11 cellular contexts compared by ENCODE assay signal in the genomic region with DNA sequence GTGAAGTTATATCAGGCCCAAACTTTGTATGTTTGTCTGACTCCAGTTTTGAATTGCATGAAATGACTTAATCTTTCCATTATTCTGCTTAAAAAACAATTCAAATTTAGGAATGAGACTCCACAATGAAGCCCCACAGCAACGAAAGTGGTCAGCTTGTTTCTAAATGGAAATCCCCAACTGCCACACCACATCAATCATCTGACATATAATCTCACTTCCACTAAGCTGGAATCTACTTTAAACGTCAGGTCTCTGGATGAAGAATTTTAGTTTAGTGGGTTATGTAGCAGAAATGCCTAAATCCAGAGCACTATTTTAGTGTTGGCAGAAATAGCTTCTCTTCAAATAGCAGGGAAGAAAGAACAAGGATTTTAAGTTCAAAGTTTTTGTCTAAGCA. TPM values are rescaled to one million over a fixed set of nuclear protein-coding genes. Genes with fewer than 3 reads are reported as not detected.
DNase-seq lines count a peak whose midpoint lies in the region; ATAC-seq, FAIRE-seq and TF ChIP-seq lines count a peak whose summit lies in the region.
"Had no signal": no experiment of that assay in that cellular context is flagged by ENCODE, and none has a peak within 500 bp of the region (broad histone marks: within the 10 kb centered on the region; RNA-seq: fewer than 3 reads in every experiment).

No MANE protein-coding gene starts in this region.

- no peak for TF ChIP-seq EP300 in tibial nerve (IDR thresholded peaks at IDR 0.05)

- H3K4me1 ChIP-seq in right atrium auricular region (peaks cover 0 to 25% of the 10 kb centered on the region in 2 donors), right cardiac atrium (ENCODE audit: control insufficient read depth, insufficient read depth, low read length) (no peaks in the 10 kb centered on the region), iPS-20b (ENCODE audit: insufficient read depth, low read length) (peaks cover 13% of the 10 kb centered on the region), tibial nerve (peaks cover 0 to 36% (median 3%) of the 10 kb centered on the region in 4 donors), pancreas (peaks cover 0 to 6% (median 5%) of the 10 kb centered on the region in 3 donors)

- WGBS in right cardiac atrium, result 42% methylated on average over 2 of the region's 2 CpGs
- WGBS in tibial nerve, 2 donors, result 24 to 27% methylated on average over 2 of the region's 2 CpGs
- 45% methylated on average over 2 of the region's 2 CpGs for WGBS in pancreas, 2 donors

- peak overlapping the region; percentile 98; the same call in 1 of the 2 replicates for H3K9ac ChIP-seq in iPS-20b (ENCODE audit: low read depth, low read length)

- H3K9me3 ChIP-seq in right atrium auricular region (no peaks in the 10 kb centered on the region), right cardiac atrium (ENCODE audit: control insufficient read depth, low read length) (no peaks in the 10 kb centered on the region), iPS-20b (ENCODE audit: insufficient read depth, low read depth, low read length) (no peaks in the 10 kb centered on the region), tibial nerve (no peaks in the 10 kb centered on the region), pancreas (no peaks in the 10 kb centered on the region)

- FAIRE-seq in pancreas (lab: Jason Lieb, UNC), result no peak

- intact Hi-C loops in right cardiac atrium (cut with DNase I) (loop anchor here in 3 of 4 donors (10.0 kb wide), 4 partner anchors 70 to 160 kb away; no protein-coding TSS in a partner anchor), pancreas (cut with DNase I) (no loop called here)

- DNase-seq in right atrium auricular region (ENCODE audit: low spot score) (no peak), right cardiac atrium (no peak), OCI-M1 (lab: John Stamatoyannopoulos, UW) (peak; percentile 80), tibial nerve (ENCODE audit: low spot score in 2 of 2) (no peak), pancreas (no peak)
- DNase-seq: activated CD4-positive, alpha-beta T cell treated with anti-CD3 and anti-CD28 coated beads for 48 hours; stimulated activated CD4-positive, alpha-beta T cell treated with anti-CD3 and anti-CD28 coated beads, Interleukin-15, amount 100 ng/mL, for 24 hours had no signal

- no peaks in the 10 kb centered on the region for H3K36me3 ChIP-seq in right atrium auricular region
- H3K36me3 ChIP-seq in iPS-20b (ENCODE audit: insufficient read depth, low read depth, low read length), result no peaks in the 10 kb centered on the region
- no peaks in the 10 kb centered on the region for H3K36me3 ChIP-seq in tibial nerve
- no peaks in the 10 kb centered on the region for H3K36me3 ChIP-seq in pancreas

- H3K4me3 ChIP-seq in right atrium auricular region (no peak overlapping the region), right cardiac atrium (ENCODE audit: low read length) (no peak overlapping the region), iPS-20b (ENCODE audit: low read length) (peak overlapping the region; percentile 72; the same call in 1 of the 2 replicates), tibial nerve (no peak overlapping the region), pancreas (no peak overlapping the region)

- peak overlapping the region; percentile 98 to 100 for H3K27ac ChIP-seq in right atrium auricular region
- no peak overlapping the region for H3K27ac ChIP-seq in right cardiac atrium (ENCODE audit: low read length)
- no peak overlapping the region for H3K27ac ChIP-seq in iPS-20b (ENCODE audit: low read length)
- H3K27ac ChIP-seq in tibial nerve, result peak overlapping the region; percentile 97 to 100 (median 98)
- no peak overlapping the region for H3K27ac ChIP-seq in pancreas

- no peaks in the 10 kb centered on the region for H3K27me3 ChIP-seq in right atrium auricular region
- H3K27me3 ChIP-seq in right cardiac atrium (ENCODE audit: control insufficient read depth, insufficient read depth), result no peaks in the 10 kb centered on the region
- H3K27me3 ChIP-seq in iPS-20b (ENCODE audit: insufficient read depth, low read length), result no peaks in the 10 kb centered on the region
- no peaks in the 10 kb centered on the region for H3K27me3 ChIP-seq in tibial nerve
- H3K27me3 ChIP-seq in pancreas, result no peaks in the 10 kb centered on the region

- no peak for ATAC-seq in right cardiac atrium
- no peak for ATAC-seq in GM19328 (IDR thresholded peaks at IDR 0.05; ENCODE audit: unreplicated experiment)
- no peak for ATAC-seq in pancreas
- ATAC-seq in GM21723 (IDR thresholded peaks at IDR 0.05; ENCODE audit: unreplicated experiment), result no peak
- ATAC-seq: Panc1 had no signal

- TF ChIP-seq POLR2A in tibial nerve (IDR thresholded peaks at IDR 0.05), result no peak

- no peak for TF ChIP-seq CTCF in right atrium auricular region (IDR thresholded peaks at IDR 0.05)
- no peak for TF ChIP-seq CTCF in tibial nerve (IDR thresholded peaks at IDR 0.05)
- TF ChIP-seq CTCF in pancreas (IDR thresholded peaks at IDR 0.05), result no peak

RNA-seq across cellular contexts. Expression of a gene that starts 1.8 kb away (rescaled TPM):
- 10 to 100 TPM; 43.6 to 52.6 TPM for total RNA-seq in right atrium auricular region
- total RNA-seq in right cardiac atrium, result 10 to 100 TPM; 43.1 to 62.7 (median 54.6) TPM
- 12.1 TPM for polyA plus RNA-seq in right cardiac atrium
- 10 to 100 TPM; 39.8 to 84.8 (median 67.0) TPM for total RNA-seq in tibial nerve
- 10 to 100 TPM in 2 of 6 donors, 1 to 10 TPM in 4; 5.7 to 27.3 (median 7.9) TPM for total RNA-seq in pancreas
- polyA plus RNA-seq in pancreas, result 1 to 10 TPM; 4.8 to 5.2 TPM

Comparison
In these comparisons a context has a peak if more than half of its experiments do, and no peak if none do; other contexts are left out.
1. H3K27ac ChIP-seq: peak in right atrium auricular region (2 of 2) and tibial nerve (4 of 4); none in right cardiac atrium (single experiment), iPS-20b (single experiment) and pancreas (0 of 4).
2. intact Hi-C loops: an anchor here in right cardiac atrium (10.0 kb wide); none called in pancreas.